Comparison of ENCODE assay signal across 11 cellular contexts in genomic region chr17:57420674-57421392, GRCh38.
DNase-seq lines count a peak whose midpoint lies in the region; ATAC-seq, FAIRE-seq and TF ChIP-seq lines count a peak whose summit lies in the region.
"Had no signal": no experiment of that assay in that cellular context is flagged by ENCODE, and none has a peak within 500 bp of the region (broad histone marks: within the 10 kb centered on the region; RNA-seq: fewer than 3 reads in every experiment).

No MANE protein-coding gene starts in this region.

- no peaks in the 10 kb centered on the region for H3K27me3 Mint-ChIP-seq in WTC11 (ENCODE audit: low read depth)
- H3K27me3 Mint-ChIP-seq: activated CD4-positive, alpha-beta T cell treated with anti-CD3 and anti-CD28 coated beads for 36 hours had no signal

- H3K4me3 Mint-ChIP-seq in WTC11, result no peak overlapping the region
- H3K4me3 Mint-ChIP-seq: activated CD4-positive, alpha-beta T cell treated with anti-CD3 and anti-CD28 coated beads for 36 hours had no signal

- CTCF ChIA-PET in A549 (lab: Yijun Ruan, JAX), result interaction anchor here (0.8 to 1.5 kb wide), 8 partner anchors 12 to 178 kb away, joined by 3 to 5 read pairs (median 3); no protein-coding TSS in a partner anchor
- CTCF ChIA-PET in GM10248 (lab: Yijun Ruan, JAX), result interaction anchor here (0.8 to 1.1 kb wide), 2 partner anchors 48 to 178 kb away, joined by 3 to 4 read pairs; no protein-coding TSS in a partner anchor
- CTCF ChIA-PET in WTC11 (lab: Charles Lee), result interaction anchor here (0.8 to 4.0 kb wide), 4 partner anchors 20 to 412 kb away, joined by 3 to 18 read pairs (median 10); no protein-coding TSS in a partner anchor

- POLR2A ChIA-PET in A549 (lab: Yijun Ruan, JAX) (no interaction called here), GM10248 (lab: Yijun Ruan, JAX) (no interaction called here), WTC11 (lab: Charles Lee) (no interaction called here)

- no peaks in the 10 kb centered on the region for H3F3A ChIP-seq in Loucy (ENCODE audit: low read depth)

- intact Hi-C loops in lower lobe of right lung (cut with DNase I), result no loop called here

- peaks cover 8% of the 10 kb centered on the region for H3K9me3 Mint-ChIP-seq in WTC11

- peaks cover 32% of the 10 kb centered on the region for H3K4me1 Mint-ChIP-seq in WTC11

- H3K4me1 ChIP-seq in A549, result peaks cover 30% of the 10 kb centered on the region
- peaks cover 75% of the 10 kb centered on the region for H3K4me1 ChIP-seq in Loucy (ENCODE audit: insufficient read depth, low read length, poor library complexity, severe bottlenecking)
- peaks cover 17% of the 10 kb centered on the region for H3K4me1 ChIP-seq in hepatocyte (ENCODE audit: insufficient read depth)
- peaks cover 3% of the 10 kb centered on the region for H3K4me1 ChIP-seq in lower lobe of right lung

- no peak overlapping the region for H3K4me2 ChIP-seq in A549
- H3K4me2 ChIP-seq in Loucy (ENCODE audit: low read depth, low read length, poor library complexity, severe bottlenecking), result peak overlapping the region; percentile 68
- H3K4me2 ChIP-seq in hepatocyte, result peak overlapping the region; percentile 18

- no peaks in the 10 kb centered on the region for H3K9me2 ChIP-seq in Loucy (replicated peaks; ENCODE audit: low read depth, low read length)
- H3K9me2 ChIP-seq in hepatocyte (replicated peaks; ENCODE audit: insufficient read depth), result no peaks in the 10 kb centered on the region

- FAIRE-seq in A549 (lab: Jason Lieb, UNC), result no peak

- ATAC-seq in A549, result no peak
- ATAC-seq in HG02970 (IDR thresholded peaks at IDR 0.05; ENCODE audit: low FRiP score, unreplicated experiment), result no peak
- ATAC-seq in lower lobe of right lung, result no peak
- ATAC-seq in WTC11, result no peak
- ATAC-seq: activated CD4-positive, alpha-beta T cell treated with anti-CD3 and anti-CD28 coated beads for 36 hours had no signal

- peak overlapping the region; percentile 25 for H3K9ac ChIP-seq in Loucy (ENCODE audit: low read depth, low read length, poor library complexity, severe bottlenecking)

- no peak for DNase-seq in A549 (ENCODE audit: low read depth in 1 of 2, low spot score in 1 of 2)
- peak; percentile 98 for DNase-seq in NCI-H748 (lab: John Stamatoyannopoulos, UW; ENCODE audit: unreplicated experiment)
- peak; percentile 75 for DNase-seq in hepatocyte (ENCODE audit: low spot score)
- DNase-seq in lower lobe of right lung, result no peak
- DNase-seq in GM10248 (ENCODE audit: extremely low spot score), result no peak
- no peak for DNase-seq in WTC11 (ENCODE audit: low spot score)
- DNase-seq: activated CD4-positive, alpha-beta T cell treated with anti-CD3 and anti-CD28 coated beads for 36 hours; activated effector memory CD4-positive, alpha-beta T cell treated with Interleukin-2 at 50 U/mL for 16 hours; GF-D8 had no signal

- H3K36me3 ChIP-seq in Loucy (ENCODE audit: insufficient read depth, low read length) (peaks cover 51% of the 10 kb centered on the region; the same call in 1 of the 2 replicates), hepatocyte (replicated peaks; ENCODE audit: insufficient read depth, low read depth) (no peaks in the 10 kb centered on the region), lower lobe of right lung (no peaks in the 10 kb centered on the region)

- no peaks in the 10 kb centered on the region for H3K27me3 ChIP-seq in Loucy (ENCODE audit: insufficient read depth, low read length, poor library complexity, severe bottlenecking)
- H3K27me3 ChIP-seq in hepatocyte, result no peaks in the 10 kb centered on the region
- H3K27me3 ChIP-seq in lower lobe of right lung (ENCODE audit: low read depth), result no peaks in the 10 kb centered on the region

- H3K4me3 ChIP-seq in A549 (no peak overlapping the region), Loucy (ENCODE audit: low read length, poor library complexity, severe bottlenecking) (peak overlapping the region; percentile 31), hepatocyte (no peak overlapping the region), lower lobe of right lung (no peak overlapping the region)

- 95% methylated on average over 17 of the region's 17 CpGs for WGBS in A549 (ENCODE audit: missing lambda C conversion rate)
- 59% methylated on average over 17 of the region's 17 CpGs for WGBS in hepatocyte (ENCODE audit: low lambda C conversion rate, missing lambda C conversion rate)

- no peak for TF ChIP-seq POLR2A in A549 (IDR thresholded peaks at IDR 0.05; ENCODE audit: low read length)

- H2AFZ ChIP-seq in Loucy (ENCODE audit: low read length) (no peak overlapping the region), hepatocyte (no peak overlapping the region)

- no peak for TF ChIP-seq EP300 in A549 (IDR thresholded peaks at IDR 0.05)

- no peak overlapping the region for H3K27ac Mint-ChIP-seq in WTC11
- H3K27ac Mint-ChIP-seq: activated CD4-positive, alpha-beta T cell treated with anti-CD3 and anti-CD28 coated beads for 36 hours had no signal

- peaks cover 13% of the 10 kb centered on the region for H4K20me1 ChIP-seq in Loucy (ENCODE audit: insufficient read depth, low read length, poor library complexity, severe bottlenecking)
- H4K20me1 ChIP-seq in hepatocyte (ENCODE audit: insufficient read depth, poor library complexity, severe bottlenecking), result no peaks in the 10 kb centered on the region

- H3K79me2 ChIP-seq in Loucy (ENCODE audit: insufficient read depth, low read length) (peaks cover 98% of the 10 kb centered on the region), hepatocyte (peaks cover 66% of the 10 kb centered on the region)

- peak overlapping the region in 1 of 2 experiments; percentile 20; a peak in 2 of 6 replicates for H3K27ac ChIP-seq in A549
- H3K27ac ChIP-seq in hepatocyte, result peak overlapping the region; percentile 87
- no peak overlapping the region for H3K27ac ChIP-seq in lower lobe of right lung

- TF ChIP-seq CTCF in A549 (IDR thresholded peaks at IDR 0.05) (no peak), Loucy (conservative IDR thresholded peaks at IDR 0.05; ENCODE audit: low read length) (no peak), hepatocyte (IDR thresholded peaks at IDR 0.05; ENCODE audit: poor library complexity) (no peak), lower lobe of right lung (IDR thresholded peaks at IDR 0.05) (no peak), GM10248 (IDR thresholded peaks at IDR 0.05; ENCODE audit: control extremely low read depth, extremely low read depth, low read depth, missing control alignments) (no peak), WTC11 (IDR thresholded peaks at IDR 0.05) (no peak)

- H3K9me3 ChIP-seq in A549 (0 out of 3 replicates have a peak, but pooled peaks cover 4% of the 10 kb centered on the region), Loucy (ENCODE audit: insufficient read depth, low read depth, low read length) (no peaks in the 10 kb centered on the region), hepatocyte (ENCODE audit: low read depth) (no peaks in the 10 kb centered on the region), lower lobe of right lung (no peaks in the 10 kb centered on the region)

- no peak for TF ChIP-seq RAD21 in A549 (conservative IDR thresholded peaks at IDR 0.05 in 1 of 2, IDR thresholded peaks at IDR 0.05 in 1 of 2)

- peaks cover 2% of the 10 kb centered on the region; the same call in 1 of the 2 replicates for H3K36me3 Mint-ChIP-seq in WTC11

TF ChIP-seq in A549, 52 proteins besides CTCF, POLR2A, EP300 and RAD21:
- TF ChIP-seq MAFK (IDR thresholded peaks at IDR 0.05; ENCODE audit: partially characterized antibody) (peak; percentile 18), POLR2AphosphoS2 (conservative IDR thresholded peaks at IDR 0.05; ENCODE audit: low read length) (no peak)

TF ChIP-seq in WTC11, 78 proteins besides CTCF, POLR2A, EP300 and RAD21 (continues in another document):
- TF ChIP-seq JUN (CRISPR knock-in tag; IDR thresholded peaks at IDR 0.05) (no peak), GRHL2 (CRISPR knock-in tag; IDR thresholded peaks at IDR 0.05; ENCODE audit: insufficient replicate concordance, severe bottlenecking) (no peak), ERG (CRISPR knock-in tag; IDR thresholded peaks at IDR 0.05) (no peak), NFE2L1 (CRISPR knock-in tag; IDR thresholded peaks at IDR 0.05) (no peak), TP53 (CRISPR knock-in tag; IDR thresholded peaks at IDR 0.05) (no peak), ATF2 (CRISPR knock-in tag; IDR thresholded peaks at IDR 0.05; ENCODE audit: borderline replicate concordance, low read depth) (no peak), FOXP1 (CRISPR knock-in tag; IDR thresholded peaks at IDR 0.05; ENCODE audit: borderline replicate concordance) (no peak), JAZF1 (CRISPR knock-in tag; IDR thresholded peaks at IDR 0.05) (no peak), CREB1 (CRISPR knock-in tag; IDR thresholded peaks at IDR 0.05) (no peak), NR3C1 (CRISPR knock-in tag; conservative IDR thresholded peaks at IDR 0.05; ENCODE audit: low read depth) (no peak), MLX (CRISPR knock-in tag; IDR thresholded peaks at IDR 0.05) (no peak), ZNF396 (CRISPR knock-in tag; IDR thresholded peaks at IDR 0.05; ENCODE audit: borderline replicate concordance) (no peak), ESRRA (CRISPR knock-in tag; IDR thresholded peaks at IDR 0.05; ENCODE audit: borderline replicate concordance) (no peak)

Comparison
In these comparisons a context has a peak if more than half of its experiments do, and no peak if none do; other contexts are left out.
1. DNase-seq: peak in NCI-H748 (single experiment) and hepatocyte (single experiment); none in A549 (0 of 2), lower lobe of right lung (single experiment), GM10248 (single experiment) and WTC11 (single experiment).